2 cellular contexts compared by ENCODE assay signal in genomic region chr19:1823539-1824251, GRCh38.
TF ChIP-seq lines count a peak whose summit lies in the region.

No MANE protein-coding gene starts in this region.

TF ChIP-seq in HCT116, 20 proteins besides CTCF, POLR2A, EP300 and RAD21:
- TF ChIP-seq SP1 (IDR thresholded peaks at IDR 0.05; ENCODE audit: low read depth) (no peak), SRF (IDR thresholded peaks at IDR 0.05; ENCODE audit: low read depth) (no peak), FOSL1 (IDR thresholded peaks at IDR 0.05; ENCODE audit: low read depth) (no peak), EGR1 (IDR thresholded peaks at IDR 0.05; ENCODE audit: low read depth) (no peak), MAX (IDR thresholded peaks at IDR 0.05) (no peak)

TF ChIP-seq in H1, 55 proteins besides CTCF, POLR2A, EP300 and RAD21:
- TF ChIP-seq TCF12 (IDR thresholded peaks at IDR 0.05; ENCODE audit: low read depth, low read length) (no peak), HDAC6 (IDR thresholded peaks at IDR 0.05; ENCODE audit: low read depth, low read length) (no peak), TAF7 (optimal IDR thresholded peaks at IDR 0.05; ENCODE audit: borderline replicate concordance, low read depth, low read length) (no peak), JUN (IDR thresholded peaks at IDR 0.05; ENCODE audit: low read depth, low read length) (no peak), SP1 (IDR thresholded peaks at IDR 0.05; ENCODE audit: low read depth, low read length) (no peak), YY1 (IDR thresholded peaks at IDR 0.05; ENCODE audit: low read depth, low read length) (no peak), NANOG (IDR thresholded peaks at IDR 0.05; ENCODE audit: insufficient read depth, low read depth, low read length, poor library complexity, severe bottlenecking) (no peak)
